8 cellular contexts compared by ENCODE assay signal in genomic region chr2:128178650-128179460, GRCh38.
DNase-seq lines count a peak whose midpoint lies in the region; FAIRE-seq and TF ChIP-seq lines count a peak whose summit lies in the region.

No MANE protein-coding gene starts in this region.

- no peak overlapping the region for H3K4me3 ChIP-seq in parathyroid adenoma (ENCODE audit: low read depth, low read length)

- no peak overlapping the region for H3K4me3 Mint-ChIP-seq in activated T-helper 2 cell treated with anti-CD3 and anti-CD28 coated beads, Interferon-gamma antibody, Interleukin-2, Interleukin-4, amounts not matched to agents 10 μg/mL and 5 μg/mL and 100 μg/mL, durations not matched to agents 14 hours and 24 hours and 36 hours (ENCODE audit: low read depth)
- no peak overlapping the region for H3K4me3 Mint-ChIP-seq in glutamatergic neuron (ENCODE audit: unreplicated experiment)

- no peak overlapping the region for H3K4me2 ChIP-seq in parathyroid adenoma (ENCODE audit: low read length)

- FAIRE-seq in H54 (lab: Jason Lieb, UNC), result peak; percentile 61

- H3K9ac ChIP-seq in parathyroid adenoma, result no peak overlapping the region

- TF ChIP-seq CTCF in glutamatergic neuron (IDR thresholded peaks at IDR 0.05; ENCODE audit: partially characterized antibody, unreplicated experiment) (peak; percentile 74), parathyroid adenoma (IDR thresholded peaks at IDR 0.05) (peak; percentile 60)

- H3K4me1 Mint-ChIP-seq in activated T-helper 2 cell treated with anti-CD3 and anti-CD28 coated beads, Interferon-gamma antibody, Interleukin-2, Interleukin-4, amounts not matched to agents 10 μg/mL and 5 μg/mL and 100 μg/mL, durations not matched to agents 14 hours and 24 hours and 36 hours (ENCODE audit: low read depth), result peaks cover 15% of the 10 kb centered on the region
- H3K4me1 Mint-ChIP-seq in glutamatergic neuron (ENCODE audit: low read depth, unreplicated experiment), result peaks cover 4% of the 10 kb centered on the region

- H2AFZ ChIP-seq in parathyroid adenoma, result no peak overlapping the region

- no peaks in the 10 kb centered on the region for H3K27me3 Mint-ChIP-seq in activated T-helper 2 cell treated with anti-CD3 and anti-CD28 coated beads, Interferon-gamma antibody, Interleukin-2, Interleukin-4, amounts not matched to agents 10 μg/mL and 5 μg/mL and 100 μg/mL, durations not matched to agents 14 hours and 24 hours and 36 hours (ENCODE audit: low read depth)
- no peaks in the 10 kb centered on the region for H3K27me3 Mint-ChIP-seq in glutamatergic neuron (ENCODE audit: unreplicated experiment)

- H3K27ac Mint-ChIP-seq in activated T-helper 2 cell treated with anti-CD3 and anti-CD28 coated beads, Interferon-gamma antibody, Interleukin-2, Interleukin-4, amounts not matched to agents 10 μg/mL and 5 μg/mL and 100 μg/mL, durations not matched to agents 14 hours and 24 hours and 36 hours, result no peak overlapping the region
- peak overlapping the region; percentile 8 for H3K27ac Mint-ChIP-seq in glutamatergic neuron (ENCODE audit: unreplicated experiment)

- TF ChIP-seq POLR2A in H54 (IDR thresholded peaks at IDR 0.05; ENCODE audit: low read depth, low read length), result no peak

- no peaks in the 10 kb centered on the region for H3K9me3 ChIP-seq in parathyroid adenoma (ENCODE audit: control insufficient read depth, low read length)

- no peaks in the 10 kb centered on the region for H3K79me2 ChIP-seq in parathyroid adenoma

- no peaks in the 10 kb centered on the region for H3K36me3 ChIP-seq in parathyroid adenoma (ENCODE audit: control insufficient read depth, insufficient read depth, low read length)

- no peaks in the 10 kb centered on the region for H3K4me1 ChIP-seq in parathyroid adenoma

- intact Hi-C loops in activated T-helper 2 cell treated with anti-CD3 and anti-CD28 coated beads, Interferon-gamma antibody, Interleukin-2, Interleukin-4, amounts not matched to agents 10 μg/mL and 5 μg/mL and 100 μg/mL, durations not matched to agents 14 hours and 24 hours and 36 hours (cut with micrococcal nuclease), result loop anchor here (1.0 kb wide), 1 partner anchor 54 kb away; no protein-coding TSS in a partner anchor

- peaks cover 89% of the 10 kb centered on the region for H3K36me3 Mint-ChIP-seq in activated T-helper 2 cell treated with anti-CD3 and anti-CD28 coated beads, Interferon-gamma antibody, Interleukin-2, Interleukin-4, amounts not matched to agents 10 μg/mL and 5 μg/mL and 100 μg/mL, durations not matched to agents 14 hours and 24 hours and 36 hours (ENCODE audit: low read depth)
- peaks cover 4% of the 10 kb centered on the region for H3K36me3 Mint-ChIP-seq in glutamatergic neuron (ENCODE audit: unreplicated experiment)

- H3K9me3 Mint-ChIP-seq in activated T-helper 2 cell treated with anti-CD3 and anti-CD28 coated beads, Interferon-gamma antibody, Interleukin-2, Interleukin-4, amounts not matched to agents 10 μg/mL and 5 μg/mL and 100 μg/mL, durations not matched to agents 14 hours and 24 hours and 36 hours, result no peaks in the 10 kb centered on the region
- peaks cover 1% of the 10 kb centered on the region for H3K9me3 Mint-ChIP-seq in glutamatergic neuron (ENCODE audit: unreplicated experiment)

- no peaks in the 10 kb centered on the region for H3K27me3 ChIP-seq in parathyroid adenoma (ENCODE audit: control insufficient read depth, insufficient read depth, low read length)

- DNase-seq in D341Med (ENCODE audit: low spot score) (peak; percentile 63), H54 (ENCODE audit: insufficient read length, low spot score) (peak; percentile 39), NOMO-1 treated with DMSO at 0.1 percent for 48 hours (lab: John Stamatoyannopoulos, UW; ENCODE audit: unreplicated experiment) (peak; percentile 39), glutamatergic neuron (peak; percentile 68), NCI-H1436 treated with DMSO at 0.1 percent for 48 hours (lab: John Stamatoyannopoulos, UW) (no peak), middle frontal gyrus (ENCODE audit: extremely low spot score, low spot score) (no peak)
- DNase-seq in activated T-helper 2 cell treated with anti-CD3 and anti-CD28 coated beads, Interferon-gamma antibody, Interleukin-2, Interleukin-4, amounts not matched to agents 10 μg/mL and 5 μg/mL and 100 μg/mL, durations not matched to agents 14 hours and 24 hours and 36 hours (ENCODE audit: low spot score), result peak; percentile 28

- no peak overlapping the region for H3K27ac ChIP-seq in parathyroid adenoma

Comparison
In these comparisons a context has a peak if more than half of its experiments do, and no peak if none do; other contexts are left out.
1. DNase-seq: peak in D341Med (single experiment), H54 (single experiment), NOMO-1 treated with DMSO at 0.1 percent for 48 hours (single experiment), activated T-helper 2 cell treated with anti-CD3 and anti-CD28 coated beads, Interferon-gamma antibody, Interleukin-2, Interleukin-4, amounts not matched to agents 10 μg/mL and 5 μg/mL and 100 μg/mL, durations not matched to agents 14 hours and 24 hours and 36 hours (single experiment) and glutamatergic neuron (single experiment); none in NCI-H1436 treated with DMSO at 0.1 percent for 48 hours (single experiment) and middle frontal gyrus (single experiment).